ENCODE assay signal across 8 cellular contexts in genomic region chr6:136593748-136594490, GRCh38. TPM values are rescaled to one million over a fixed set of nuclear protein-coding genes. Genes with fewer than 3 reads are reported as not detected.
DNase-seq lines count a peak whose midpoint lies in the region; ATAC-seq and TF ChIP-seq lines count a peak whose summit lies in the region.

No MANE protein-coding gene starts in this region.

- peak overlapping the region; percentile 90 for H3K27ac Mint-ChIP-seq in activated naive CD8-positive, alpha-beta T cell treated with anti-CD3 and anti-CD28 coated beads for 36 hours

- H3K36me3 Mint-ChIP-seq in activated naive CD8-positive, alpha-beta T cell treated with anti-CD3 and anti-CD28 coated beads for 36 hours: peaks cover 42% of the 10 kb centered on the region

- H3K4me1 Mint-ChIP-seq in activated naive CD8-positive, alpha-beta T cell treated with anti-CD3 and anti-CD28 coated beads for 36 hours: peaks cover 19% of the 10 kb centered on the region

- H3K27me3 Mint-ChIP-seq in activated naive CD8-positive, alpha-beta T cell treated with anti-CD3 and anti-CD28 coated beads for 36 hours: no peaks in the 10 kb centered on the region

- TF ChIP-seq CTCF in GM13977 (IDR thresholded peaks at IDR 0.05; ENCODE audit: extremely low read depth, insufficient read depth, missing control alignments): no peak

- peak overlapping the region; percentile 63 for H3K4me3 Mint-ChIP-seq in activated naive CD8-positive, alpha-beta T cell treated with anti-CD3 and anti-CD28 coated beads for 36 hours

- peak; percentile 99 for DNase-seq in A172 (ENCODE audit: low spot score)
- peak; percentile 75 for DNase-seq in GM13977 (ENCODE audit: low spot score)
- peak; percentile 98 for DNase-seq in NCI-H226
- DNase-seq in activated naive CD8-positive, alpha-beta T cell treated with anti-CD3 and anti-CD28 coated beads for 36 hours: peak; percentile 35
- DNase-seq in islet precursor cell: peak; percentile 79
- peak; percentile 93 for DNase-seq in stromal cell of bone marrow (ENCODE audit: low read depth)
- no peak for DNase-seq in putamen (ENCODE audit: low spot score)

- in situ Hi-C loops in GM13977 (cut with MboI; ENCODE audit: low pct_unique_long_range_greater_than_20kb, low sequenced_read_pairs, unreplicated experiment): no loop called here

- ATAC-seq in HG02759 (IDR thresholded peaks at IDR 0.05; ENCODE audit: unreplicated experiment): peak; percentile 97

- peaks cover 4% of the 10 kb centered on the region for H3K9me3 Mint-ChIP-seq in activated naive CD8-positive, alpha-beta T cell treated with anti-CD3 and anti-CD28 coated beads for 36 hours

RNA-seq across cellular contexts. Expression of gene MAP7, which starts 43.7 kb away (rescaled TPM):
- 1.0 and 1.1 TPM in 2 replicates for total RNA-seq in A172 (2014; rRNA removed; shearing (Covaris generic))
- total RNA-seq in activated naive CD8-positive, alpha-beta T cell treated with anti-CD3 and anti-CD28 coated beads for 36 hours: 1 to 10 TPM in 1 of 2 experiments, under 1 TPM in 1; 0.78 to 1.0 TPM
